ENCODE assay signal across 11 cellular contexts in the genomic region with DNA sequence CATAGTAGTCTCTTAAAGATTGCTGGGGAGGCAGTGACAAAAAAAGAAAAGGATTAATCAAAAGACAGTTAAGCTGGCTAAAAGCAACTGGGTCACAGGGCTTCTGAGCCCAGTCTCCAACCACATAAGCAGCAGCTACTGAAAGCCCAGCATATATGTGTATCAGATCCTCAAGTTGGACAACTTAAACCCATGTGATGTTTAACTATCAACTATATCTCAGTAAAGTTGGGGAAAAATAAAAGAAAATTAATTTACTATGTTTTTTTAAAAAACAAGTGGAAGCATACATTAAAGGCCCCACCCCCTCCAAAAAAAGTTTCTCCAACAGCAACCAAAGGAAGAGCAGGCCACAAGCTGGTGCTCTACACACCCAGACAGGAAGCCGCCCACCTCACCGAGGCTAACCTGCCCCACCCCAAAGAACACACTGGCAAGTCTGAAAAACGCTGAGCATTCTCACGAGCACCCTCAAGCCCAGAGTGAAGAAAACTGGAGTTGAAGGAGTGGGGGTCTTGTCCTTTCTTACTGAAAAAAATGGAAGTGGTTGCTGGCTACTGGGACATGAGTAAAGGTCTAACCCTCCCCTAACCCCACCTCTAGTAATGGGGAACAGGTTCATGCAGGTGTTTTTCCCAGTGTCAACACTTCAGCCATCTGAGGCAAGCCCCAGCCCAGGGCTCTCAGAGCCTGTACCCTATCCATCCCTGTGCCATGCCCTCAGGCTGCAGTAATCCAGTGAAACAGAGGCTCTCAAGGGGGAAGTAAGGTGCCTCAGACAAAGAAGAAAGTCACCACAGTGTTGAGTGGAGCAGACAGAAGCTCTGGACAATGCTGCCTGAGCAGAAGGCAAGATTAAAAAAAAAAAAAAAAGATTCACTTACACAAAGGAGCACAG.
DNase-seq lines count a peak whose midpoint lies in the region; ATAC-seq and TF ChIP-seq lines count a peak whose summit lies in the region.
"Had no signal": no experiment of that assay in that cellular context is flagged by ENCODE, and none has a peak within 500 bp of the region (broad histone marks: within the 10 kb centered on the region; RNA-seq: fewer than 3 reads in every experiment).

No MANE protein-coding gene starts in this region.

- H3K27ac ChIP-seq in OCI-LY7 (ENCODE audit: low read depth, low read length, poor library complexity, severe bottlenecking): no peak overlapping the region
- H3K27ac ChIP-seq: 22Rv1, thoracic aorta had no signal

- H3K4me2 ChIP-seq in OCI-LY7 (ENCODE audit: low read length): no peak overlapping the region

- H3K9me2 ChIP-seq in OCI-LY7 (ENCODE audit: insufficient read depth, low read length): no peaks in the 10 kb centered on the region

- H3K4me3 ChIP-seq in OCI-LY7 (ENCODE audit: low read depth, low read length, poor library complexity, severe bottlenecking) (no peak overlapping the region), H7 (ENCODE audit: insufficient read depth, low read depth, low read length) (no peak overlapping the region)
- H3K4me3 ChIP-seq: thoracic aorta had no signal

- CTCF ChIA-PET in activated CD4-positive, alpha-beta memory T cell treated with anti-CD3 and anti-CD28 coated beads, Interleukin-2, amount 10 ng/mL, durations not matched to agents 7 days and 5 days (lab: Charles Lee): interaction anchor here (1.1 to 2.0 kb wide), 3 partner anchors 14 to 104 kb away, joined by 3 to 10 read pairs (median 10); no protein-coding TSS in a partner anchor
- CTCF ChIA-PET in OCI-LY7 (lab: Charles Lee; ENCODE audit: unreplicated experiment): no interaction called here

- POLR2A ChIA-PET in activated CD4-positive, alpha-beta memory T cell treated with anti-CD3 and anti-CD28 coated beads, Interleukin-2, amount 10 ng/mL, durations not matched to agents 7 days and 5 days (lab: Charles Lee): interaction anchor here (0.8 to 2.1 kb wide), 4 partner anchors 14 to 105 kb away, joined by 3 to 12 read pairs (median 3); a partner anchor contains a TSS
- POLR2A ChIA-PET in OCI-LY7 (lab: Charles Lee): interaction anchor here (0.7 to 1.0 kb wide), 2 partner anchors 12 to 22 kb away, joined by 3 read pairs; no protein-coding TSS in a partner anchor

- DNase-seq in NK-92 treated with Interleukin-12 subunit alpha and Interleukin-12 subunit beta, amount 100 ng/mL, for 24 hours (lab: John Stamatoyannopoulos, UW): peak; percentile 13
- DNase-seq in NK-92 (lab: John Stamatoyannopoulos, UW; ENCODE audit: unreplicated experiment): no peak
- DNase-seq in activated CD4-positive, alpha-beta memory T cell treated with anti-CD3 and anti-CD28 coated beads, Interleukin-2, amount 10 ng/mL, durations not matched to agents 7 days and 5 days: peak; percentile 78
- DNase-seq in effector CD4-positive, alpha-beta T cell: peak; percentile 21
- DNase-seq in stimulated activated naive CD8-positive, alpha-beta T cell treated with anti-CD3 and anti-CD28 coated beads, Interleukin-15, amount 100 ng/mL, for 72 hours: peak; percentile 43 to 44
- DNase-seq in OCI-LY7 (ENCODE audit: low spot score): no peak
- DNase-seq in NCI-H2029 treated with DMSO at 0.1 percent for 48 hours (lab: John Stamatoyannopoulos, UW): no peak
- no peak for DNase-seq in H7
- DNase-seq: NCI-H526 had no signal

- H3K4me1 ChIP-seq in OCI-LY7 (ENCODE audit: insufficient read depth, low read length, poor library complexity, severe bottlenecking): no peaks in the 10 kb centered on the region

- H3K27me3 Mint-ChIP-seq in activated CD4-positive, alpha-beta memory T cell treated with anti-CD3 and anti-CD28 coated beads, Interleukin-2, amount 10 ng/mL, durations not matched to agents 7 days and 5 days: peaks cover 19% of the 10 kb centered on the region
- H3K27me3 Mint-ChIP-seq in stimulated activated naive CD8-positive, alpha-beta T cell treated with anti-CD3 and anti-CD28 coated beads, Interleukin-15, amount 100 ng/mL, for 72 hours: no peaks in the 10 kb centered on the region

- peaks cover 5% of the 10 kb centered on the region for H3K36me3 Mint-ChIP-seq in activated CD4-positive, alpha-beta memory T cell treated with anti-CD3 and anti-CD28 coated beads, Interleukin-2, amount 10 ng/mL, durations not matched to agents 7 days and 5 days (ENCODE audit: low read depth)

- H3K4me3 Mint-ChIP-seq in activated CD4-positive, alpha-beta memory T cell treated with anti-CD3 and anti-CD28 coated beads, Interleukin-2, amount 10 ng/mL, durations not matched to agents 7 days and 5 days: peak overlapping the region; percentile 26
- H3K4me3 Mint-ChIP-seq in stimulated activated naive CD8-positive, alpha-beta T cell treated with anti-CD3 and anti-CD28 coated beads, Interleukin-15, amount 100 ng/mL, for 72 hours: peak overlapping the region; percentile 44 to 77

- H2AFZ ChIP-seq in OCI-LY7 (ENCODE audit: low read length): no peak overlapping the region

- no TSS peak for BruUV-seq in OCI-LY7 (replicated peaks; lab: Mats Ljungman, UMichigan)

- H3K4me1 Mint-ChIP-seq in activated CD4-positive, alpha-beta memory T cell treated with anti-CD3 and anti-CD28 coated beads, Interleukin-2, amount 10 ng/mL, durations not matched to agents 7 days and 5 days: peaks cover 39% of the 10 kb centered on the region
- H3K4me1 Mint-ChIP-seq in stimulated activated naive CD8-positive, alpha-beta T cell treated with anti-CD3 and anti-CD28 coated beads, Interleukin-15, amount 100 ng/mL, for 72 hours: peaks cover 58% of the 10 kb centered on the region

- TF ChIP-seq CTCF in OCI-LY7 (conservative IDR thresholded peaks at IDR 0.05; ENCODE audit: low read length): no peak

- H4K20me1 ChIP-seq in OCI-LY7 (ENCODE audit: insufficient read depth, low read length): no peaks in the 10 kb centered on the region

- ATAC-seq in stimulated activated naive CD8-positive, alpha-beta T cell treated with anti-CD3 and anti-CD28 coated beads, Interleukin-15, amount 100 ng/mL, for 72 hours: peak; percentile 93

- intact Hi-C loops in OCI-LY7 (cut with micrococcal nuclease; ENCODE audit: unreplicated experiment): no loop called here

- H3K27ac Mint-ChIP-seq in activated CD4-positive, alpha-beta memory T cell treated with anti-CD3 and anti-CD28 coated beads, Interleukin-2, amount 10 ng/mL, durations not matched to agents 7 days and 5 days: peak overlapping the region; percentile 78
- H3K27ac Mint-ChIP-seq in stimulated activated naive CD8-positive, alpha-beta T cell treated with anti-CD3 and anti-CD28 coated beads, Interleukin-15, amount 100 ng/mL, for 72 hours: peak overlapping the region; percentile 88 to 90

- H3K9me3 Mint-ChIP-seq in activated CD4-positive, alpha-beta memory T cell treated with anti-CD3 and anti-CD28 coated beads, Interleukin-2, amount 10 ng/mL, durations not matched to agents 7 days and 5 days: no peaks in the 10 kb centered on the region
- no peaks in the 10 kb centered on the region for H3K9me3 Mint-ChIP-seq in stimulated activated naive CD8-positive, alpha-beta T cell treated with anti-CD3 and anti-CD28 coated beads, Interleukin-15, amount 100 ng/mL, for 72 hours

- H3K36me3 ChIP-seq in OCI-LY7 (ENCODE audit: insufficient read depth, low read length) (no peaks in the 10 kb centered on the region), H7 (replicated peaks; ENCODE audit: control insufficient read depth, insufficient read depth, low read length) (no peaks in the 10 kb centered on the region)
- H3K36me3 ChIP-seq: thoracic aorta had no signal

- H3K9me3 ChIP-seq in OCI-LY7 (ENCODE audit: low read length): no peaks in the 10 kb centered on the region
- H3K9me3 ChIP-seq: thoracic aorta had no signal

- no peaks in the 10 kb centered on the region for H3K27me3 ChIP-seq in H7 (ENCODE audit: control insufficient read depth, insufficient read depth, low read length)

- H3K79me2 ChIP-seq in OCI-LY7 (ENCODE audit: insufficient read depth, low read depth, low read length): no peaks in the 10 kb centered on the region

Comparison
In these comparisons a context has a peak if more than half of its experiments do, and no peak if none do; other contexts are left out.
1. DNase-seq: peak in NK-92 treated with Interleukin-12 subunit alpha and Interleukin-12 subunit beta, amount 100 ng/mL, for 24 hours (single experiment), activated CD4-positive, alpha-beta memory T cell treated with anti-CD3 and anti-CD28 coated beads, Interleukin-2, amount 10 ng/mL, durations not matched to agents 7 days and 5 days (single experiment), effector CD4-positive, alpha-beta T cell (single experiment) and stimulated activated naive CD8-positive, alpha-beta T cell treated with anti-CD3 and anti-CD28 coated beads, Interleukin-15, amount 100 ng/mL, for 72 hours (2 of 2); none in NK-92 (single experiment), OCI-LY7 (single experiment), NCI-H2029 treated with DMSO at 0.1 percent for 48 hours (single experiment) and H7 (single experiment).